ENCODE assay signal across 24 cellular contexts in genomic region chr1:75502776-75503175, GRCh38.
A peak's percentile ranks its signal among the peaks of the same experiment; 100 is the strongest.
DNase-seq lines count a peak whose midpoint lies in the region; ATAC-seq, FAIRE-seq and TF ChIP-seq lines count a peak whose summit lies in the region.
"Had no signal": no experiment of that assay in that cellular context is flagged by ENCODE, and none has a peak within 500 bp of the region (broad histone marks: within the 10 kb centered on the region; RNA-seq: fewer than 3 reads in every experiment).

No MANE protein-coding gene starts in this region.

- in situ Hi-C loops in HAP-1 (cut with MboI; ENCODE audit: low sequenced_read_pairs) = no loop called here

- DNase-seq in A172 (ENCODE audit: low spot score) (peak; percentile 56), OCI-M1 (lab: John Stamatoyannopoulos, UW) (peak; percentile 63), bronchial epithelial cell (ENCODE audit: low read depth) (peak; percentile 35), iris pigment epithelial cell (ENCODE audit: low read depth) (peak; percentile 62), NCI-H446 (lab: John Stamatoyannopoulos, UW) (no peak), foreskin melanocyte (no peak), HAP-1 (ENCODE audit: low spot score in 2 of 2) (no peak)
- DNase-seq: activated CD4-positive, alpha-beta T cell treated with anti-CD3 and anti-CD28 coated beads, Interleukin-2, amount 10 ng/mL, durations not matched to agents 7 days and 5 days; activated effector memory CD4-positive, alpha-beta T cell treated with anti-CD3 and anti-CD28 coated beads, Interleukin-2, amount 50 U/mL, for 16 hours; adrenal gland; cerebellar nuclear complex; endodermal cell; MV-4-11; NCI-H187; NCI-H345; spleen; stimulated activated CD4-positive, alpha-beta T cell treated with anti-CD3 and anti-CD28 coated beads, Interleukin-4, amount 100 ng/mL, for 4 hours had no signal

- no peaks in the 10 kb centered on the region for H3K9me3 ChIP-seq in HAP-1
- H3K9me3 ChIP-seq: A549, adrenal gland, BLaER1, prostate gland, spleen had no signal

- ATAC-seq in GM19452 (IDR thresholded peaks at IDR 0.05; ENCODE audit: unreplicated experiment) = no peak
- ATAC-seq: A549, GM12878 had no signal

- H3K36me3 ChIP-seq in bronchial epithelial cell (ENCODE audit: control insufficient read depth, insufficient read depth, low read length) (no peaks in the 10 kb centered on the region), HAP-1 (replicated peaks) (no peaks in the 10 kb centered on the region)
- H3K36me3 ChIP-seq: adrenal gland, BLaER1, prostate gland, spleen had no signal

- no peak for TF ChIP-seq CTCF in bronchial epithelial cell (IDR thresholded peaks at IDR 0.05; ENCODE audit: insufficient read depth, low read length, severe bottlenecking)

- no peaks in the 10 kb centered on the region for H3K27me3 ChIP-seq in bronchial epithelial cell (ENCODE audit: control insufficient read depth, insufficient read depth, low read length)
- H3K27me3 ChIP-seq in HAP-1 (ENCODE audit: low read depth) = no peaks in the 10 kb centered on the region
- H3K27me3 ChIP-seq: adrenal gland, BLaER1, spleen had no signal

- no peaks in the 10 kb centered on the region for H3K4me1 ChIP-seq in HAP-1
- H3K4me1 ChIP-seq: A549, BLaER1, prostate gland, spleen had no signal

- no peak for FAIRE-seq in bronchial epithelial cell (lab: Jason Lieb, UNC)
- FAIRE-seq: A549, frontal cortex, GM12878, RCC 7860 had no signal

- no peak overlapping the region for H3K4me3 ChIP-seq in bronchial epithelial cell (ENCODE audit: low read depth, low read length)
- no peak overlapping the region for H3K4me3 ChIP-seq in HAP-1
- H3K4me3 ChIP-seq: A549, adrenal gland, BLaER1, GM12878, prostate gland, spleen had no signal

Comparison
In these comparisons a context has a peak if more than half of its experiments do, and no peak if none do; other contexts are left out.
1. DNase-seq: peak in A172 (single experiment), OCI-M1 (single experiment), bronchial epithelial cell (single experiment) and iris pigment epithelial cell (single experiment); none in NCI-H446 (0 of 2), foreskin melanocyte (single experiment) and HAP-1 (0 of 2).